8 cellular contexts compared by ENCODE assay signal in the genomic region with DNA sequence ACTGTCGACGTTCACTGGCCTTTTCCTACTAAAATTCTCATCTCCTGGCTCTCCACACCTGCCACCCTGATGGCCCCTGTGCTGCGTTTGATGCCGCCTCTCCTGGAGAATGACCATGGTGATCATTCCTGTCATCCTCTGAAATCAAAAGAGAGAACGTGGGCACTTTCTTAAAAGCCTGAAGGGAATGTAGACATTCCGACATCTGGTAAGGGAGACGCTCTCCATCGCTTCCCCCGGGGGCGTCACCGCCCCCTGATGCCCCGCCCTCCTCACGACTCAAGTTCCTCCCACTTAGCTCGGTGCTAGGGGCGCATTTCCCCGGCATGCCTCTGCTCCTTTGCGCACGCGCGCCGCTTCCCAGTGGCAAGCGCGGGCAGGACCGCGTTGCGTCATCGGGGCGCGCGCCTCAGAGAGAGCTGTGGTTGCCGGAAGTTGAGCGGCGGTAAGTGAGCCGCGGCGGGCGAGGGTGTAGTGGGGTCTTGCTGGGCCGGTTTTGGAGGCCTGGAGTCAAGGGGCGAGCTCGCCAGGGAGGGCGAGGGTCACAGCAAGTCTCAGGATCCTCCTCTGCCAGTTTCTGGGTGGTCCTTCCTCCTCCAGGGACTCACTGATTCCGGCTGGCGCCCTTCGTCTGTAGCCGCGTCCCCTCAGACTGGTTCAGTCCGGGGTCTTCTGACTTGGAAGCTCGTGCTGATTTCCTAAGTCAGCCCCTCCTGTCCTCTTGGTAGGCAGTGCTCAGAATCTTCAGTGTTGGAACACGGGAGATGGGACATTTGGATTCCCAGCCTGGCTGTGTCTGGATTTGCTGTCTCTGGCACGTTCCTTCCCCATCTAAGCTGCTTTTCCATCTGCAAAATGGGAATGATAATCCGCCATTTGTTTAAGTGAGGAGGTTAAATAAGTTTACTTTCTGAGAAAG. TPM values are rescaled to one million over a fixed set of nuclear protein-coding genes. Genes with fewer than 3 reads are reported as not detected.
DNase-seq lines count a peak whose midpoint lies in the region; ATAC-seq and TF ChIP-seq lines count a peak whose summit lies in the region.

TSS of gene ATG7 (plus strand) at position 412 of the 919 bp plus-strand sequence. CDS start 26,299 bp downstream, outside the sequence.

- H3K9ac ChIP-seq in SK-N-MC (ENCODE audit: insufficient read length), result peak within 1 kb of the TSS; percentile 88

- H3K4me1 Mint-ChIP-seq in HFFc6 (ENCODE audit: low read depth), result peaks cover 49% of the 10 kb centered on the region
- H3K4me1 Mint-ChIP-seq in activated naive CD4-positive, alpha-beta T cell treated with anti-CD3 and anti-CD28 coated beads, Interleukin-2, amount 10 ng/mL, durations not matched to agents 7 days and 5 days, result peaks cover 44% of the 10 kb centered on the region

- TF ChIP-seq EP300 in gastroesophageal sphincter (IDR thresholded peaks at IDR 0.05), result no peak

- H3K9me3 Mint-ChIP-seq in HFFc6, result no peaks in the 10 kb centered on the region
- H3K9me3 Mint-ChIP-seq in activated naive CD4-positive, alpha-beta T cell treated with anti-CD3 and anti-CD28 coated beads, Interleukin-2, amount 10 ng/mL, durations not matched to agents 7 days and 5 days, result peaks cover 6% of the 10 kb centered on the region

- DNase-seq in GM04504 (ENCODE audit: low read depth) (peak; percentile 91), HFFc6 (peak; percentile 94), NB4 (ENCODE audit: low read depth) (peak; percentile 98), SK-N-MC (ENCODE audit: low read depth, low spot score) (peak; percentile 72), non-pigmented ciliary epithelial cell (ENCODE audit: low read depth) (peak; percentile 78), superior temporal gyrus (ENCODE audit: extremely low spot score) (peak; percentile 96)
- peak; percentile 97 for DNase-seq in activated naive CD4-positive, alpha-beta T cell treated with anti-CD3 and anti-CD28 coated beads, Interleukin-2, amount 10 ng/mL, durations not matched to agents 7 days and 5 days

- H3K9me3 ChIP-seq in SK-N-MC (ENCODE audit: low read depth, low read length), result no peaks in the 10 kb centered on the region
- no peaks in the 10 kb centered on the region for H3K9me3 ChIP-seq in gastroesophageal sphincter

- TF ChIP-seq CTCF in HFFc6 (IDR thresholded peaks at IDR 0.05), result no peak; the same call in none of the 2 replicates
- TF ChIP-seq CTCF in NB4 (IDR thresholded peaks at IDR 0.05; ENCODE audit: low read depth, low read length), result no peak
- TF ChIP-seq CTCF in gastroesophageal sphincter (IDR thresholded peaks at IDR 0.05), result peak in 2 of 4 experiments; percentile 40 to 51

- H3K27me3 Mint-ChIP-seq in HFFc6 (ENCODE audit: insufficient read depth), result no peaks in the 10 kb centered on the region
- H3K27me3 Mint-ChIP-seq in activated naive CD4-positive, alpha-beta T cell treated with anti-CD3 and anti-CD28 coated beads, Interleukin-2, amount 10 ng/mL, durations not matched to agents 7 days and 5 days, result peaks cover 5% of the 10 kb centered on the region

- TF ChIP-seq POLR2A in NB4 (IDR thresholded peaks at IDR 0.05; ENCODE audit: extremely low read depth, insufficient read length) (peak; percentile 65), gastroesophageal sphincter (IDR thresholded peaks at IDR 0.05) (peak; percentile 88)

- no peaks in the 10 kb centered on the region for H3K36me3 ChIP-seq in SK-N-MC (ENCODE audit: insufficient read depth, low read length)
- H3K36me3 ChIP-seq in gastroesophageal sphincter, result no peaks in the 10 kb centered on the region

- H3K36me3 Mint-ChIP-seq in HFFc6 (ENCODE audit: low read depth), result peaks cover 31% of the 10 kb centered on the region
- peaks cover 30% of the 10 kb centered on the region for H3K36me3 Mint-ChIP-seq in activated naive CD4-positive, alpha-beta T cell treated with anti-CD3 and anti-CD28 coated beads, Interleukin-2, amount 10 ng/mL, durations not matched to agents 7 days and 5 days

- H3K4me3 ChIP-seq in NB4 (ENCODE audit: low read depth, low read length) (peak within 1 kb of the TSS; percentile 98), SK-N-MC (peak within 1 kb of the TSS; percentile 91), gastroesophageal sphincter (peak within 1 kb of the TSS; percentile 88 to 89)

- peak within 1 kb of the TSS; percentile 98 for H3K4me3 Mint-ChIP-seq in HFFc6
- peak within 1 kb of the TSS; percentile 89 for H3K4me3 Mint-ChIP-seq in activated naive CD4-positive, alpha-beta T cell treated with anti-CD3 and anti-CD28 coated beads, Interleukin-2, amount 10 ng/mL, durations not matched to agents 7 days and 5 days

- peak within 1 kb of the TSS; percentile 95 for H3K27ac Mint-ChIP-seq in HFFc6
- peak within 1 kb of the TSS; percentile 92 for H3K27ac Mint-ChIP-seq in activated naive CD4-positive, alpha-beta T cell treated with anti-CD3 and anti-CD28 coated beads, Interleukin-2, amount 10 ng/mL, durations not matched to agents 7 days and 5 days

- H3K27me3 ChIP-seq in gastroesophageal sphincter, result no peaks in the 10 kb centered on the region

- 0 out of 2 replicates have a peak within 1 kb of the TSS, but pooled peaks have one; percentile 36 for H3K27ac ChIP-seq in SK-N-MC
- H3K27ac ChIP-seq in gastroesophageal sphincter, result peak within 1 kb of the TSS; percentile 64 to 85 (median 84)

- CTCF ChIA-PET in activated naive CD4-positive, alpha-beta T cell treated with anti-CD3 and anti-CD28 coated beads, Interleukin-2, amount 10 ng/mL, durations not matched to agents 7 days and 5 days (lab: Charles Lee), result interaction anchor here (0.5 to 2.0 kb wide), 6 partner anchors 10 to 63 kb away, joined by 3 to 5 read pairs (median 4); no protein-coding TSS in a partner anchor

- ATAC-seq in gastroesophageal sphincter, result peak; percentile 98

- 0 to 7% methylated on average over 2 to 6 of the region's 51 CpGs for WGBS in gastroesophageal sphincter (ENCODE audit: low coverage in 1 of 2), 2 donors

- peaks cover 8 to 26% (median 12%) of the 10 kb centered on the region in 3 donors for H3K4me1 ChIP-seq in gastroesophageal sphincter

RNA-seq across cellular contexts. Expression of gene ATG7, which starts in this region (rescaled TPM):
- 10 to 100 TPM; 44.5 to 53.0 (median 49.3) TPM for total RNA-seq in HFFc6 (2021; fragmentation: NEBNext Ultra II Directional; extraction: Animal tissue kit (Norgen Biotek cat#: 25700))
- total RNA-seq in gastroesophageal sphincter, result 10 to 100 TPM; 28.3 to 64.9 (median 36.5) TPM

Comparison
In these comparisons a context has a peak if more than half of its experiments do, and no peak if none do; other contexts are left out.
1. Peak in every context shown above with its lines: DNase-seq, ATAC-seq, H3K4me3 ChIP-seq and H3K27ac ChIP-seq.